In genomic region chr6:20877008-20877937, GRCh38 we compare ENCODE assay signal across 8 cellular contexts.
DNase-seq lines count a peak whose midpoint lies in the region; ATAC-seq, FAIRE-seq and TF ChIP-seq lines count a peak whose summit lies in the region.

No MANE protein-coding gene starts in this region.

- no peaks in the 10 kb centered on the region for H3K9me3 ChIP-seq in kidney (ENCODE audit: control insufficient read depth in 1 of 2, low read length in 2 of 2)
- H3K9me3 ChIP-seq in upper lobe of right lung: no peaks in the 10 kb centered on the region

- peak; percentile 98 for FAIRE-seq in kidney (lab: Jason Lieb, UNC)

- H3K27me3 ChIP-seq in upper lobe of right lung: no peaks in the 10 kb centered on the region

- H3K4me1 ChIP-seq in kidney (ENCODE audit: control insufficient read depth in 1 of 2, insufficient read depth in 1 of 2, low read depth in 1 of 2, low read length in 2 of 2): peaks cover 3 to 27% of the 10 kb centered on the region in 2 donors
- no peaks in the 10 kb centered on the region for H3K4me1 ChIP-seq in upper lobe of right lung

- peaks cover 10% of the 10 kb centered on the region for H3K4me1 Mint-ChIP-seq in activated CD8-positive, alpha-beta T cell treated with anti-CD3 and anti-CD28 coated beads for 36 hours (ENCODE audit: low read depth)
- peaks cover 29% of the 10 kb centered on the region for H3K4me1 Mint-ChIP-seq in endothelial cell (ENCODE audit: unreplicated experiment)

- H3K4me3 Mint-ChIP-seq in activated CD8-positive, alpha-beta T cell treated with anti-CD3 and anti-CD28 coated beads for 36 hours: no peak overlapping the region
- no peak overlapping the region for H3K4me3 Mint-ChIP-seq in endothelial cell (ENCODE audit: unreplicated experiment)

- peaks cover 5% of the 10 kb centered on the region for H3K9me3 Mint-ChIP-seq in activated CD8-positive, alpha-beta T cell treated with anti-CD3 and anti-CD28 coated beads for 36 hours
- no peaks in the 10 kb centered on the region for H3K9me3 Mint-ChIP-seq in endothelial cell (ENCODE audit: unreplicated experiment)

- no peak for TF ChIP-seq CTCF in GM10248 (IDR thresholded peaks at IDR 0.05; ENCODE audit: control extremely low read depth, extremely low read depth, low read depth, missing control alignments)
- TF ChIP-seq CTCF in activated CD8-positive, alpha-beta T cell treated with anti-CD3 and anti-CD28 coated beads for 36 hours (IDR thresholded peaks at IDR 0.05): no peak
- no peak for TF ChIP-seq CTCF in kidney (IDR thresholded peaks at IDR 0.05; ENCODE audit: borderline replicate concordance, extremely low read depth, insufficient read depth)
- TF ChIP-seq CTCF in upper lobe of right lung (IDR thresholded peaks at IDR 0.05): no peak
- TF ChIP-seq CTCF in endothelial cell (IDR thresholded peaks at IDR 0.05; ENCODE audit: unreplicated experiment): no peak

- POLR2A ChIA-PET in GM10248 (lab: Yijun Ruan, JAX): no interaction called here
- POLR2A ChIA-PET in activated CD8-positive, alpha-beta T cell treated with anti-CD3 and anti-CD28 coated beads for 36 hours (lab: Charles Lee): no interaction called here

- ATAC-seq in GM21360 (IDR thresholded peaks at IDR 0.05; ENCODE audit: unreplicated experiment) (peak; percentile 96), HG03520 (IDR thresholded peaks at IDR 0.05; ENCODE audit: unreplicated experiment) (peak; percentile 99), upper lobe of right lung (peak; percentile 95)
- peak; percentile 89 for ATAC-seq in activated CD8-positive, alpha-beta T cell treated with anti-CD3 and anti-CD28 coated beads for 36 hours

- no peaks in the 10 kb centered on the region for H3K27me3 Mint-ChIP-seq in activated CD8-positive, alpha-beta T cell treated with anti-CD3 and anti-CD28 coated beads for 36 hours
- H3K27me3 Mint-ChIP-seq in endothelial cell (ENCODE audit: unreplicated experiment): no peaks in the 10 kb centered on the region

- H3K36me3 ChIP-seq in kidney (ENCODE audit: control insufficient read depth in 1 of 2, insufficient read depth in 2 of 2, low read length in 2 of 2) (no peaks in the 10 kb centered on the region), upper lobe of right lung (no peaks in the 10 kb centered on the region)

- H3K27ac ChIP-seq in kidney (ENCODE audit: low read depth in 2 of 2, low read length in 2 of 2) (peak overlapping the region; percentile 81 to 88), upper lobe of right lung (no peak overlapping the region)

- peak overlapping the region in 1 of 2 donors; percentile 21 for H3K9ac ChIP-seq in kidney (ENCODE audit: low read length in 2 of 2)

- DNase-seq in GM10248 (ENCODE audit: extremely low spot score) (peak; percentile 79), kidney (peak; percentile 82), upper lobe of right lung (peak; percentile 64), endothelial cell (ENCODE audit: low spot score) (no peak), NCI-H446 treated with DMSO at 0.1 percent for 48 hours (lab: John Stamatoyannopoulos, UW) (no peak)
- DNase-seq in activated CD8-positive, alpha-beta T cell treated with anti-CD3 and anti-CD28 coated beads for 36 hours: peak; percentile 46

- H3K36me3 Mint-ChIP-seq in activated CD8-positive, alpha-beta T cell treated with anti-CD3 and anti-CD28 coated beads for 36 hours (ENCODE audit: low read depth): peaks cover 39% of the 10 kb centered on the region
- no peaks in the 10 kb centered on the region for H3K36me3 Mint-ChIP-seq in endothelial cell (ENCODE audit: low read depth, unreplicated experiment)

- intact Hi-C loops in activated CD8-positive, alpha-beta T cell treated with anti-CD3 and anti-CD28 coated beads for 36 hours (cut with micrococcal nuclease): no loop called here
- intact Hi-C loops in kidney (cut with DNase I) (no loop called here), upper lobe of right lung (cut with DNase I) (no loop called here)

- CTCF ChIA-PET in GM10248 (lab: Yijun Ruan, JAX): interaction anchor here (0.9 to 1.5 kb wide), 7 partner anchors 11 to 712 kb away, joined by 3 to 5 read pairs (median 3); no protein-coding TSS in a partner anchor
- CTCF ChIA-PET in activated CD8-positive, alpha-beta T cell treated with anti-CD3 and anti-CD28 coated beads for 36 hours (lab: Charles Lee): interaction anchor here (1.3 kb wide), 1 partner anchor 9 kb away, joined by 3 read pairs; no protein-coding TSS in a partner anchor

- no peak overlapping the region for H3K27ac Mint-ChIP-seq in activated CD8-positive, alpha-beta T cell treated with anti-CD3 and anti-CD28 coated beads for 36 hours
- no peak overlapping the region for H3K27ac Mint-ChIP-seq in endothelial cell (ENCODE audit: unreplicated experiment)

- peak overlapping the region in 1 of 2 donors; percentile 12 for H3K4me3 ChIP-seq in kidney (ENCODE audit: low read length in 2 of 2)
- no peak overlapping the region for H3K4me3 ChIP-seq in upper lobe of right lung

Comparison
In these comparisons a context has a peak if more than half of its experiments do, and no peak if none do; other contexts are left out.
1. DNase-seq: peak in GM10248 (single experiment), activated CD8-positive, alpha-beta T cell treated with anti-CD3 and anti-CD28 coated beads for 36 hours (single experiment), kidney (single experiment) and upper lobe of right lung (single experiment); none in endothelial cell (single experiment) and NCI-H446 treated with DMSO at 0.1 percent for 48 hours (single experiment).
2. Peak in every context shown above with its lines, with median percentiles within 50 percentile points of each other: ATAC-seq.